In the genomic region with DNA sequence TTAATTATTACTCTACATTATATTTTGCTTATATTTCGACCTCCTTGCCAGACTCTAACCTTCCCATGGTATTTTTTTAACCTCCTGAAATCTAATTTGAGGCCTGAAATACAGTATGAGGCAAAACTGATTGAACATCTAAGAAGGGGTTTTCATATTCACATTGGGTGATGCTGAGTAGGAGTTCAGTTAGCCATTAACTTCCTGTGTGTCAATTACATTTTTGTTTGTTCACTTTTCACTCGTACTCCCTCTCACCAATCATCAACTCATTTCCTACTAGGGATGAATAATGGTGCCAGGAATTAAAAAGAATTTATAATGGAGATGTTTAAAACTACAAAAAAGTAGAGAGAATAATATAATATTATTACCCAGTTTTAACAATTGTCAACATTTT, we compare ENCODE assay signal across 21 cellular contexts. TPM values are rescaled to one million over a fixed set of nuclear protein-coding genes. Genes with fewer than 3 reads are reported as not detected.
A peak's percentile ranks its signal among the peaks of the same experiment; 100 is the strongest.
DNase-seq lines count a peak whose midpoint lies in the region; ATAC-seq, FAIRE-seq and TF ChIP-seq lines count a peak whose summit lies in the region.
"Had no signal": no experiment of that assay in that cellular context is flagged by ENCODE, and none has a peak within 500 bp of the region (broad histone marks: within the 10 kb centered on the region; RNA-seq: fewer than 3 reads in every experiment).

No MANE protein-coding gene starts in this region.

- H3K27me3 ChIP-seq in HepG2 (ENCODE audit: control insufficient read depth in 1 of 2, insufficient read depth in 2 of 2, low read length in 2 of 2) = no peaks in the 10 kb centered on the region

- POLR2A ChIA-PET in HepG2 (lab: Yijun Ruan, JAX) = no interaction called here

- H3K9ac ChIP-seq in HepG2 (ENCODE audit: insufficient read depth, low read depth, low read length) = no peak overlapping the region

- no peaks in the 10 kb centered on the region for H3K79me2 ChIP-seq in HepG2 (ENCODE audit: insufficient read depth, low read length)

- no peak overlapping the region for H3K4me2 ChIP-seq in HepG2 (ENCODE audit: low read depth, low read length)
- H3K4me2 ChIP-seq: GM23338 had no signal

- no peaks in the 10 kb centered on the region for H3K9me3 ChIP-seq in HepG2 (ENCODE audit: low read length)
- H3K9me3 ChIP-seq: Caco-2 had no signal

- no peaks in the 10 kb centered on the region for H3K36me3 ChIP-seq in HepG2 (replicated peaks in 1 of 2; ENCODE audit: control insufficient read depth in 1 of 2, insufficient read depth in 2 of 2, low read length in 2 of 2)

- DNase-seq in DMS53 (lab: John Stamatoyannopoulos, UW) (peak; percentile 20), DMS53 treated with DMSO at 0.1 percent for 48 hours (lab: John Stamatoyannopoulos, UW; ENCODE audit: unreplicated experiment) (no peak), HepG2 (ENCODE audit: low spot score) (no peak)
- no peak for DNase-seq in activated CD8-positive, alpha-beta memory T cell treated with anti-CD3 and anti-CD28 coated beads, Interleukin-2, amount 50 U/mL, for 48 hours
- DNase-seq: Caco-2; CD8-positive, alpha-beta memory T cell; DMS79; H7; IMR-90; Kasumi-1; KBM-7 had no signal

- no peak overlapping the region for H3K27ac ChIP-seq in HepG2 (ENCODE audit: extremely low read length, insufficient read depth, low read length)
- H3K27ac ChIP-seq: 22Rv1, HL-60 had no signal

- ATAC-seq in GM21619 (IDR thresholded peaks at IDR 0.05; ENCODE audit: unreplicated experiment) (peak; percentile 43), HG03135 (IDR thresholded peaks at IDR 0.05; ENCODE audit: unreplicated experiment) (no peak), HepG2 (no peak)
- ATAC-seq: GM23338 had no signal

- TF ChIP-seq CTCF in HepG2 (CRISPR knock-in tag; IDR thresholded peaks at IDR 0.05) = no peak

- WGBS in HepG2 (ENCODE audit: low lambda C conversion rate) = 0% methylated on average over 2 of the region's 2 CpGs

- no peak for TF ChIP-seq RAD21 in HepG2 (CRISPR knock-in tag; IDR thresholded peaks at IDR 0.05)

- H4K20me1 ChIP-seq in HepG2 (ENCODE audit: insufficient read depth, low read length) = no peaks in the 10 kb centered on the region

- H3K4me3 ChIP-seq in HepG2 (replicated peaks in 1 of 3; ENCODE audit: insufficient read depth in 1 of 3, low read depth in 2 of 3, low read length in 3 of 3) = no peak overlapping the region
- H3K4me3 ChIP-seq: GM23338 had no signal

- in situ Hi-C loops in HepG2 (cut with HindIII; ENCODE audit: extremely low pct_ligation_motif_present, low pct_unique_long_range_greater_than_20kb) = no loop called here

- TF ChIP-seq POLR2A in HepG2 (IDR thresholded peaks at IDR 0.05; ENCODE audit: insufficient read depth in 1 of 2, low read depth in 2 of 2, low read length in 2 of 2) = no peak

- no peaks in the 10 kb centered on the region for H3K4me1 ChIP-seq in HepG2 (ENCODE audit: insufficient read depth, low read length)
- H3K4me1 ChIP-seq: Caco-2 had no signal

- no TSS peak for BruUV-seq in HepG2 (replicated peaks; lab: Mats Ljungman, UMichigan)

- intact Hi-C loops in HepG2 (cut with micrococcal nuclease; ENCODE audit: unreplicated experiment) = no loop called here

- no peak overlapping the region for H2AFZ ChIP-seq in HepG2 (ENCODE audit: low read length)
- H2AFZ ChIP-seq: GM23338 had no signal

- FAIRE-seq in islet of Langerhans (lab: Jason Lieb, UNC) (peak; percentile 53), HepG2 (lab: Jason Lieb, UNC) (no peak)
- FAIRE-seq: GM12891 had no signal

- CTCF ChIA-PET in HepG2 (lab: Yijun Ruan, JAX; ENCODE audit: low intra/inter-chr PET ratio, low total read pairs) = no interaction called here

- TF ChIP-seq EP300 in HepG2 (IDR thresholded peaks at IDR 0.05; ENCODE audit: low read depth in 2 of 2, low read length in 2 of 2) (no peak), HepG2 (CRISPR knock-in tag; IDR thresholded peaks at IDR 0.05; ENCODE audit: borderline replicate concordance) (no peak)

TF ChIP-seq in HepG2, 621 proteins besides CTCF, POLR2A, EP300 and RAD21 (continues in another document):
- TF ChIP-seq ZNF503 (CRISPR knock-in tag; IDR thresholded peaks at IDR 0.05) = no peak
- TF ChIP-seq GATA4 (IDR thresholded peaks at IDR 0.05; ENCODE audit: borderline replicate concordance, low read depth) = no peak
- no peak for TF ChIP-seq NFYC (CRISPR knock-in tag; IDR thresholded peaks at IDR 0.05)
- no peak for TF ChIP-seq ZNF629 (CRISPR knock-in tag; conservative IDR thresholded peaks at IDR 0.05)
- TF ChIP-seq RNF2 (conservative IDR thresholded peaks at IDR 0.05; ENCODE audit: low read depth) = no peak
- TF ChIP-seq, protein P1, sequence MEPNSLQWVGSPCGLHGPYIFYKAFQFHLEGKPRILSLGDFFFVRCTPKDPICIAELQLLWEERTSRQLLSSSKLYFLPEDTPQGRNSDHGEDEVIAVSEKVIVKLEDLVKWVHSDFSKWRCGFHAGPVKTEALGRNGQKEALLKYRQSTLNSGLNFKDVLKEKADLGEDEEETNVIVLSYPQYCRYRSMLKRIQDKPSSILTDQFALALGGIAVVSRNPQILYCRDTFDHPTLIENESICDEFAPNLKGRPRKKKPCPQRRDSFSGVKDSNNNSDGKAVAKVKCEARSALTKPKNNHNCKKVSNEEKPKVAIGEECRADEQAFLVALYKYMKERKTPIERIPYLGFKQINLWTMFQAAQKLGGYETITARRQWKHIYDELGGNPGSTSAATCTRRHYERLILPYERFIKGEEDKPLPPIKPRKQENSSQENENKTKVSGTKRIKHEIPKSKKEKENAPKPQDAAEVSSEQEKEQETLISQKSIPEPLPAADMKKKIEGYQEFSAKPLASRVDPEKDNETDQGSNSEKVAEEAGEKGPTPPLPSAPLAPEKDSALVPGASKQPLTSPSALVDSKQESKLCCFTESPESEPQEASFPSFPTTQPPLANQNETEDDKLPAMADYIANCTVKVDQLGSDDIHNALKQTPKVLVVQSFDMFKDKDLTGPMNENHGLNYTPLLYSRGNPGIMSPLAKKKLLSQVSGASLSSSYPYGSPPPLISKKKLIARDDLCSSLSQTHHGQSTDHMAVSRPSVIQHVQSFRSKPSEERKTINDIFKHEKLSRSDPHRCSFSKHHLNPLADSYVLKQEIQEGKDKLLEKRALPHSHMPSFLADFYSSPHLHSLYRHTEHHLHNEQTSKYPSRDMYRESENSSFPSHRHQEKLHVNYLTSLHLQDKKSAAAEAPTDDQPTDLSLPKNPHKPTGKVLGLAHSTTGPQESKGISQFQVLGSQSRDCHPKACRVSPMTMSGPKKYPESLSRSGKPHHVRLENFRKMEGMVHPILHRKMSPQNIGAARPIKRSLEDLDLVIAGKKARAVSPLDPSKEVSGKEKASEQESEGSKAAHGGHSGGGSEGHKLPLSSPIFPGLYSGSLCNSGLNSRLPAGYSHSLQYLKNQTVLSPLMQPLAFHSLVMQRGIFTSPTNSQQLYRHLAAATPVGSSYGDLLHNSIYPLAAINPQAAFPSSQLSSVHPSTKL (CRISPR knock-in tag; IDR thresholded peaks at IDR 0.05) = no peak

RNA-seq across cellular contexts. Expression of gene GLRA1, which starts 27.6 kb away (rescaled TPM):
- not detected in 2 replicates for total RNA-seq in HepG2 (2016; rRNA removed; fragmentation: Illumina TruSeq; extraction: Trizol)
- total RNA-seq in HepG2 (2016; cell fraction: cytosol; rRNA removed; fragmentation: Illumina TruSeq; extraction: Trizol; ENCODE audit: low read depth) = not detected in 2 replicates
- not detected in 2 replicates for total RNA-seq in HepG2 (2016; cell fraction: insoluble cytoplasmic fraction; rRNA removed; fragmentation: Illumina TruSeq; extraction: Trizol)
- total RNA-seq in HepG2 (2016; cell fraction: membrane; rRNA removed; fragmentation: Illumina TruSeq; extraction: Trizol) = not detected in 2 replicates
- total RNA-seq in HepG2 (2016; cell fraction: nucleus; rRNA removed; fragmentation: Illumina TruSeq; extraction: Trizol) = not detected in 2 replicates
- polyA plus RNA-seq in HepG2 (2011; rRNA removed) = not detected in 2 replicates
- polyA plus RNA-seq in HepG2 (2011; cell fraction: cytosol; rRNA removed) = not detected in 2 replicates
- polyA plus RNA-seq in HepG2 (2011; cell fraction: nucleus; rRNA removed) = not detected in 2 replicates
- polyA plus RNA-seq in HepG2 (2012) = not detected in 2 replicates
- polyA plus RNA-seq in HepG2 (2016; cell fraction: cytosol; fragmentation: Illumina TruSeq; extraction: Trizol; ENCODE audit: low read depth) = not detected in 2 replicates
- polyA plus RNA-seq in HepG2 (2016; cell fraction: insoluble cytoplasmic fraction; fragmentation: Illumina TruSeq; extraction: Trizol; ENCODE audit: low read depth) = not detected in 2 replicates
- polyA plus RNA-seq in HepG2 (2016; cell fraction: membrane; fragmentation: Illumina TruSeq; extraction: Trizol; ENCODE audit: low read depth) = not detected in 2 replicates
- not detected in 2 replicates for polyA plus RNA-seq in HepG2 (2016; cell fraction: nucleus; fragmentation: Illumina TruSeq; extraction: Trizol; ENCODE audit: insufficient read depth, low read depth)
- not detected in 2 replicates for polyA minus RNA-seq in HepG2 (2011; rRNA and poly(A)+ RNA removed; ENCODE audit: low replicate concordance)
- not detected in 2 replicates for polyA minus RNA-seq in HepG2 (2011; cell fraction: cytosol; rRNA and poly(A)+ RNA removed)
- not detected in 2 replicates for polyA minus RNA-seq in HepG2 (2011; cell fraction: nucleus; rRNA and poly(A)+ RNA removed)
- total RNA-seq: A673; Caco-2; CD8-positive, alpha-beta memory T cell; G401; GM23338; H7; IMR-90 had no signal
- polyA plus RNA-seq: BJ; CD8-positive, alpha-beta memory T cell; GM23338; IMR-90 had no signal
